ENCODE assay signal across 5 cellular contexts in the genomic region with DNA sequence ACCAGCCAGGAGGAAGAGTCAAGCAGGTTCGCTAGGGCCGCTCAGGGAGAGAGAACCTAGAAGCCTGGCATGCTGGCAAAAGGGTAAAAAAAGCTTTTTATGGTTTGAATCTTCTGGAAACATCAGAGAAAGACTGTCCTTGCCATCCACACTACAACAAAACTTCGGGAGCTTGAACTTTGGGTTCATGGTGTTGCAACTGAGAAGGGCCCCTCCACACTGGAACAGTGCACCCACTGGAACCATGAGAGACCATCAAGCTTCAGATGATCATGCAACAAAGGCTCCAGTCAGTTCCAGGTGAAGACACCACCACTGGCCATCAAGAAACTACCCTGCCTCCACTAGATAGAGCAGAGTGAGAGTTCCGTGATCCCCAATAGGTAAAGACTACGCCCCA.
"Had no signal": no experiment of that assay in that cellular context is flagged by ENCODE, and none has a peak within 500 bp of the region (broad histone marks: within the 10 kb centered on the region; RNA-seq: fewer than 3 reads in every experiment).

No MANE protein-coding gene starts in this region.

- H3K4me3 ChIP-seq: GM23248, K562 had no signal

- H3K9ac ChIP-seq: GM23248 had no signal

- H3K27ac ChIP-seq: GM23248 had no signal

- DNase-seq: GM23248, H9, HCEC 1CT, KG1 had no signal

- H3K9me3 Mint-ChIP-seq: H9 had no signal

- ATAC-seq: K562 had no signal

- H3K27ac Mint-ChIP-seq: H9 had no signal

- H3K4me3 Mint-ChIP-seq: H9 had no signal

- H2AFZ ChIP-seq: GM23248 had no signal

- H3K4me1 Mint-ChIP-seq: H9 had no signal
